ENCODE assay signal across 8 cellular contexts in genomic region chr1:44775930-44776748, GRCh38. TPM values are rescaled to one million over a fixed set of nuclear protein-coding genes. Genes with fewer than 3 reads are reported as not detected.
DNase-seq lines count a peak whose midpoint lies in the region; ATAC-seq, FAIRE-seq and TF ChIP-seq lines count a peak whose summit lies in the region.

No MANE protein-coding gene starts in this region.

- no peaks in the 10 kb centered on the region for H3K9me3 ChIP-seq in CD4-positive, CD25-positive, alpha-beta regulatory T cell (ENCODE audit: control insufficient read depth in 2 of 2, low read length in 2 of 2)
- H3K9me3 ChIP-seq in OCI-LY1 (ENCODE audit: low read length), result no peaks in the 10 kb centered on the region
- H3K9me3 ChIP-seq in adrenal gland (replicated peaks in 1 of 3), result no peaks in the 10 kb centered on the region

- H3K4me1 ChIP-seq in CD4-positive, CD25-positive, alpha-beta regulatory T cell (ENCODE audit: control insufficient read depth, insufficient read depth, low read length, poor library complexity, severe bottlenecking), result peaks cover 30% of the 10 kb centered on the region
- peaks cover 30% of the 10 kb centered on the region for H3K4me1 ChIP-seq in OCI-LY1 (ENCODE audit: insufficient read depth, low read length, severe bottlenecking)
- peaks cover 21 to 33% of the 10 kb centered on the region in 2 donors for H3K4me1 ChIP-seq in adrenal gland (replicated peaks in 1 of 2)

- H3K36me3 Mint-ChIP-seq in CD4-positive, CD25-positive, alpha-beta regulatory T cell, result peaks cover 38% of the 10 kb centered on the region

- TF ChIP-seq CTCF in OCI-LY1 (IDR thresholded peaks at IDR 0.05; ENCODE audit: low read length) (no peak), adrenal gland (IDR thresholded peaks at IDR 0.05) (no peak), D721Med (IDR thresholded peaks at IDR 0.05; ENCODE audit: insufficient read depth, missing control alignments) (no peak)

- no peaks in the 10 kb centered on the region for H3K9me3 Mint-ChIP-seq in CD4-positive, CD25-positive, alpha-beta regulatory T cell

- H3K27ac ChIP-seq in CD4-positive, CD25-positive, alpha-beta regulatory T cell (ENCODE audit: insufficient read depth, low read length, poor library complexity, severe bottlenecking), result peak overlapping the region; percentile 89
- H3K27ac ChIP-seq in OCI-LY1 (ENCODE audit: low read depth, low read length, poor library complexity, severe bottlenecking) (peak overlapping the region; percentile 82), adrenal gland (peak overlapping the region; percentile 94 to 99 (median 97))

- peak overlapping the region; percentile 91 to 99 (median 98) for H3K27ac Mint-ChIP-seq in CD4-positive, CD25-positive, alpha-beta regulatory T cell

- TF ChIP-seq POLR2A in adrenal gland (IDR thresholded peaks at IDR 0.05), result peak in 1 of 2 donors; percentile 20

- peak overlapping the region; percentile 94 for H3K9ac ChIP-seq in OCI-LY1 (ENCODE audit: low read length)

- H3K36me3 ChIP-seq in CD4-positive, CD25-positive, alpha-beta regulatory T cell (ENCODE audit: control insufficient read depth, insufficient read depth, low read length), result peaks cover 37% of the 10 kb centered on the region
- peaks cover 55% of the 10 kb centered on the region for H3K36me3 ChIP-seq in OCI-LY1 (ENCODE audit: insufficient read depth, low read length)
- H3K36me3 ChIP-seq in adrenal gland (replicated peaks in 1 of 2), result peaks cover 0 to 44% of the 10 kb centered on the region in 2 donors

- ATAC-seq in CD4-positive, CD25-positive, alpha-beta regulatory T cell (ENCODE audit: low read depth in 2 of 2), result peak; percentile 13 to 22
- peak; percentile 12 for ATAC-seq in GM21717 (IDR thresholded peaks at IDR 0.05; ENCODE audit: unreplicated experiment)
- ATAC-seq in HG03095 (IDR thresholded peaks at IDR 0.05; ENCODE audit: unreplicated experiment), result no peak

- peak overlapping the region; percentile 84 for H3K4me2 ChIP-seq in OCI-LY1 (ENCODE audit: low read length)

- peak in 1 of 3 donors; percentile 41 for DNase-seq in CD4-positive, CD25-positive, alpha-beta regulatory T cell
- DNase-seq in adrenal gland (peak in 4 of 7 donors; percentile 46 to 70 (median 56)), inferior parietal cortex (ENCODE audit: extremely low spot score) (peak; percentile 9), D721Med (ENCODE audit: insufficient read length, low spot score) (no peak)
- peak in 2 of 3 experiments; percentile 48 to 49 for DNase-seq in stimulated activated CD4-positive, alpha-beta T cell treated with anti-CD3 and anti-CD28 coated beads, TNF-alpha, amount 100 ng/mL, for 4 hours (ENCODE audit: low read depth in 3 of 3)

- no peak overlapping the region for H2AFZ ChIP-seq in OCI-LY1 (ENCODE audit: low read length)

- FAIRE-seq in D721Med (lab: Jason Lieb, UNC), result no peak

- no peaks in the 10 kb centered on the region for H4K20me1 ChIP-seq in OCI-LY1 (ENCODE audit: insufficient read depth, low read length)

- WGBS in adrenal gland, 4 donors, result 1 to 9% (median 4%) methylated on average over 11 to 38 of the region's 38 CpGs

- peaks cover 6 to 47% (median 27%) of the 10 kb centered on the region in 4 donors for H3K4me1 Mint-ChIP-seq in CD4-positive, CD25-positive, alpha-beta regulatory T cell

- peaks cover 16% of the 10 kb centered on the region for H3K79me2 ChIP-seq in OCI-LY1 (ENCODE audit: insufficient read depth, low read length)

- H3K27me3 Mint-ChIP-seq in CD4-positive, CD25-positive, alpha-beta regulatory T cell, result no peaks in the 10 kb centered on the region

- peaks cover 10% of the 10 kb centered on the region; the same call in 1 of the 2 replicates for H3F3A ChIP-seq in OCI-LY1 (ENCODE audit: insufficient read depth, low read length)

- H3K9me2 ChIP-seq in OCI-LY1 (ENCODE audit: low read depth, low read length), result no peaks in the 10 kb centered on the region

- intact Hi-C loops in adrenal gland (cut with DNase I), result loop anchor here in 1 of 2 donors (5.0 kb wide), 1 partner anchor 34 kb away; no protein-coding TSS in a partner anchor

- peak overlapping the region; percentile 88 to 96 (median 94) for H3K4me3 Mint-ChIP-seq in CD4-positive, CD25-positive, alpha-beta regulatory T cell

- H3K27me3 ChIP-seq in CD4-positive, CD25-positive, alpha-beta regulatory T cell (ENCODE audit: control insufficient read depth, insufficient read depth, low read length), result no peaks in the 10 kb centered on the region
- H3K27me3 ChIP-seq in OCI-LY1 (ENCODE audit: insufficient read depth, low read length), result no peaks in the 10 kb centered on the region
- no peaks in the 10 kb centered on the region for H3K27me3 ChIP-seq in adrenal gland

- peak overlapping the region; percentile 76 for H3K4me3 ChIP-seq in CD4-positive, CD25-positive, alpha-beta regulatory T cell (ENCODE audit: low read depth, low read length)
- H3K4me3 ChIP-seq in OCI-LY1 (ENCODE audit: low read depth, low read length, poor library complexity, severe bottlenecking) (peak overlapping the region; percentile 92), adrenal gland (peak overlapping the region; percentile 13 to 97 (median 80))

RNA-seq across cellular contexts. Expression of gene RPS8, which starts 0.8 kb away (rescaled TPM):
- total RNA-seq in CD4-positive, CD25-positive, alpha-beta regulatory T cell, result 1,739 TPM
- polyA plus RNA-seq in CD4-positive, CD25-positive, alpha-beta regulatory T cell, result 1,000 to 10,000 TPM in 2 of 4 donors, 100 to 1,000 TPM in 2; 805 to 1,312 (median 1,070) TPM
- total RNA-seq in adrenal gland, result 1,000 to 10,000 TPM; 1,508 to 2,877 (median 2,320) TPM
- 1,000 to 10,000 TPM; 1,753 to 3,127 (median 2,737) TPM for polyA plus RNA-seq in adrenal gland

RNA-seq across cellular contexts. Expression of gene BEST4, which starts 11.8 kb away (rescaled TPM):
- 0.57 TPM for total RNA-seq in CD4-positive, CD25-positive, alpha-beta regulatory T cell
- under 1 TPM in 3 of 4 donors, not detected in 1; 0.20 to 0.88 (median 0.78) TPM for polyA plus RNA-seq in CD4-positive, CD25-positive, alpha-beta regulatory T cell
- total RNA-seq in adrenal gland, result 1 to 10 TPM in 2 of 8 donors, under 1 TPM in 5, not detected in 1; 0.12 to 3.1 (median 0.68) TPM
- polyA plus RNA-seq in adrenal gland, result 1 to 10 TPM in 2 of 3 donors, under 1 TPM in 1; 0.09 to 6.2 (median 5.3) TPM

RNA-seq across cellular contexts. Expression of gene PLK3, which starts 24.0 kb away (rescaled TPM):
- 539 TPM for total RNA-seq in CD4-positive, CD25-positive, alpha-beta regulatory T cell
- 10 to 100 TPM; 28.2 to 48.9 (median 43.8) TPM for polyA plus RNA-seq in CD4-positive, CD25-positive, alpha-beta regulatory T cell
- 10 to 100 TPM; 11.2 to 37.5 (median 17.1) TPM for total RNA-seq in adrenal gland
- 10 to 100 TPM in 2 of 3 donors, 1 to 10 TPM in 1; 4.9 to 51.8 (median 49.4) TPM for polyA plus RNA-seq in adrenal gland

RNA-seq across cellular contexts. Expression of gene DYNLT4, which starts 31.0 kb away (rescaled TPM):
- 3.6 TPM for total RNA-seq in CD4-positive, CD25-positive, alpha-beta regulatory T cell
- polyA plus RNA-seq in CD4-positive, CD25-positive, alpha-beta regulatory T cell, result 1 to 10 TPM in 2 of 4 donors, under 1 TPM in 1, not detected in 1; 0.71 to 2.6 (median 2.1) TPM
- 1 to 10 TPM in 7 of 8 donors, not detected in 1; 1.1 to 9.4 (median 2.6) TPM for total RNA-seq in adrenal gland
- polyA plus RNA-seq in adrenal gland, result 10 to 100 TPM in 1 of 3 donors, 1 to 10 TPM in 1, not detected in 1; 3.0 to 10.3 TPM

RNA-seq across cellular contexts. Expression of gene BTBD19, which starts 32.2 kb away (rescaled TPM):
- 45.4 TPM for total RNA-seq in CD4-positive, CD25-positive, alpha-beta regulatory T cell
- under 1 TPM in 2 of 4 donors, not detected in 2; 0.31 to 0.87 TPM for polyA plus RNA-seq in CD4-positive, CD25-positive, alpha-beta regulatory T cell
- 10 to 100 TPM in 7 of 8 donors, 1 to 10 TPM in 1; 8.6 to 46.3 (median 21.3) TPM for total RNA-seq in adrenal gland
- 10 to 100 TPM in 2 of 3 donors, 1 to 10 TPM in 1; 4.8 to 67.2 (median 26.5) TPM for polyA plus RNA-seq in adrenal gland

Comparison
In these comparisons a context has a peak if more than half of its experiments do, and no peak if none do; other contexts are left out.
1. RNA of gene PLK3, which starts 24.0 kb away (total RNA-seq): 539 TPM in CD4-positive, CD25-positive, alpha-beta regulatory T cell (single experiment); 11.2 to 37.5 TPM in adrenal gland; every median in the first group is over 10 times any median in the second.
2. Peak in every context shown above with its lines, with median percentiles within 50 percentile points of each other: H3K27ac ChIP-seq and H3K4me3 ChIP-seq.